ENCODE assay signal across 18 cellular contexts in the genomic region with DNA sequence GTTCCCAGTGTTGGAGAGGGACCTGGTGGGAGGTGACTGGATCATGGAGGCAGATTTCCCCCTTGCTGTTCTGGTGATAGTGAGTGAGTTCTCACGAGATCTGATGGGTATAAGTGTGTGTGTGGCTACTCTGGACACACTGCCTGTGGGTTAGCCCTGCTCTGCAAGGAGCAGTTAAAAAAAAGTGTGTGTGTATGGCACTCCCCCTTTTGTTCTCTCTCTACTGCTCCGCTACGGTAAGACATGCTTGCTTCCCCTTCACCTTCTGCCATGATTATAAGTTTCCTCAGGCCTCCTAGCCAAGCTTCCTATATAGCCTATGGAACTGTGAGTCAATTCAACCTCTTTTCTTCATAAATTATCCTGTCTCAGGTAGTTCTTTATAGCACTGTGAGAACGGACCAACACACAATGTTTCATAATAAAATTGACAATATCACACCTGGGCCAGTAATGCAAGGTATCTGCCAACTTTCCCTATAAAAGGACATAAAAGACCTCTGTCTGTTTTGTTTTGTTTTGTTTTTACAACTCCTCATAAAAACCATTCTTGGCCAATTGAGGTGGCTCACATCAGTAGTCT. TPM values are rescaled to one million over a fixed set of nuclear protein-coding genes. Genes with fewer than 3 reads are reported as not detected.
DNase-seq lines count a peak whose midpoint lies in the region; ATAC-seq, FAIRE-seq and TF ChIP-seq lines count a peak whose summit lies in the region.
"Had no signal": no experiment of that assay in that cellular context is flagged by ENCODE, and none has a peak within 500 bp of the region (broad histone marks: within the 10 kb centered on the region; RNA-seq: fewer than 3 reads in every experiment).

No MANE protein-coding gene starts in this region.

- WGBS in esophagus muscularis mucosa, result 84% methylated on average over 4 of the region's 4 CpGs

- no peaks in the 10 kb centered on the region for H3K9me3 Mint-ChIP-seq in endothelial cell (ENCODE audit: unreplicated experiment)

- H3K27me3 ChIP-seq in AG04450 (ENCODE audit: control insufficient read depth, insufficient read depth, low read length), result no peaks in the 10 kb centered on the region
- H3K27me3 ChIP-seq in Panc1 (ENCODE audit: control insufficient read depth, insufficient read depth, low read length), result no peaks in the 10 kb centered on the region
- H3K27me3 ChIP-seq in esophagus muscularis mucosa, result no peaks in the 10 kb centered on the region
- no peaks in the 10 kb centered on the region for H3K27me3 ChIP-seq in gastrocnemius medialis
- H3K27me3 ChIP-seq: SJCRH30 had no signal

- no peak for DNase-seq in AG04450 (ENCODE audit: low read depth, low spot score)
- DNase-seq in Panc1 (ENCODE audit: low read depth, low spot score), result no peak
- DNase-seq in esophagus muscularis mucosa (ENCODE audit: extremely low spot score), result peak; percentile 47
- no peak for DNase-seq in gastrocnemius medialis
- DNase-seq in endothelial cell (ENCODE audit: low spot score), result no peak
- DNase-seq in SK-N-DZ (ENCODE audit: low spot score), result no peak
- DNase-seq in occipital lobe (lab: John Stamatoyannopoulos, UW), result no peak
- no peak for DNase-seq in RCC 7860 (ENCODE audit: low spot score)
- DNase-seq: CD4-positive, alpha-beta T cell; DND-41; GF-D8; GM23248; NCI-H1105 treated with DMSO at 0.1 percent for 48 hours; NCI-H187 treated with DMSO at 0.1 percent for 48 hours; NCI-H2171; NCI-H524; SJCRH30 had no signal

- no peaks in the 10 kb centered on the region; the same call in 1 of the 2 replicates for H3K9me3 ChIP-seq in AG04450 (ENCODE audit: control insufficient read depth, insufficient read depth, low read length)
- peaks cover 9% of the 10 kb centered on the region; the same call in 1 of the 2 replicates for H3K9me3 ChIP-seq in Panc1 (ENCODE audit: control insufficient read depth, insufficient read depth, low read depth, low read length)
- H3K9me3 ChIP-seq in esophagus muscularis mucosa, result peaks cover 0 to 9% (median 7%) of the 10 kb centered on the region in 4 donors
- H3K9me3 ChIP-seq in gastrocnemius medialis, result peaks cover 0 to 5% (median 0%) of the 10 kb centered on the region in 3 donors

- in situ Hi-C loops in Panc1 (cut with HindIII; ENCODE audit: low pct_unique_long_range_greater_than_20kb, low sequenced_read_pairs), result no loop called here
- in situ Hi-C loops in gastrocnemius medialis (cut with MboI; ENCODE audit: low sequenced_read_pairs in 4 of 4), result loop anchor here in 1 of 4 donors (10.0 kb wide), 1 partner anchor 47 kb away; no protein-coding TSS in a partner anchor

- H3K4me3 ChIP-seq in AG04450 (ENCODE audit: low read depth, low read length), result no peak overlapping the region
- no peak overlapping the region for H3K4me3 ChIP-seq in Panc1 (ENCODE audit: low read depth in 2 of 2, low read length in 2 of 2)
- no peak overlapping the region for H3K4me3 ChIP-seq in esophagus muscularis mucosa
- no peak overlapping the region for H3K4me3 ChIP-seq in gastrocnemius medialis
- H3K4me3 ChIP-seq: GM23248, SJCRH30 had no signal

- no peak for TF ChIP-seq CTCF in AG04450 (IDR thresholded peaks at IDR 0.05; ENCODE audit: low read depth, low read length)
- TF ChIP-seq CTCF in Panc1 (IDR thresholded peaks at IDR 0.05), result no peak
- no peak for TF ChIP-seq CTCF in esophagus muscularis mucosa (IDR thresholded peaks at IDR 0.05)
- no peak for TF ChIP-seq CTCF in gastrocnemius medialis (IDR thresholded peaks at IDR 0.05 in 4 of 5, conservative IDR thresholded peaks at IDR 0.05 in 1 of 5)
- TF ChIP-seq CTCF in endothelial cell (IDR thresholded peaks at IDR 0.05; ENCODE audit: unreplicated experiment), result no peak

- no peaks in the 10 kb centered on the region for H3K4me1 Mint-ChIP-seq in endothelial cell (ENCODE audit: unreplicated experiment)

- H3K36me3 Mint-ChIP-seq in endothelial cell (ENCODE audit: low read depth, unreplicated experiment), result peaks cover 5% of the 10 kb centered on the region

- TF ChIP-seq POLR2A in esophagus muscularis mucosa (IDR thresholded peaks at IDR 0.05; ENCODE audit: low read depth), result no peak
- TF ChIP-seq POLR2A in gastrocnemius medialis (IDR thresholded peaks at IDR 0.05), result no peak

- no peak for TF ChIP-seq EP300 in esophagus muscularis mucosa (IDR thresholded peaks at IDR 0.05)

- POLR2A ChIA-PET in AG04450 (lab: Yijun Ruan, JAX) (no interaction called here), Panc1 (lab: Charles Lee) (no interaction called here)

- H3K36me3 ChIP-seq in Panc1 (ENCODE audit: control insufficient read depth, insufficient read depth, low read length) (no peaks in the 10 kb centered on the region), esophagus muscularis mucosa (peaks cover 0 to 8% (median 3%) of the 10 kb centered on the region in 4 donors), gastrocnemius medialis (peaks cover 0 to 37% of the 10 kb centered on the region in 2 donors)

- no peak overlapping the region for H3K27ac Mint-ChIP-seq in endothelial cell (ENCODE audit: unreplicated experiment)
- H3K27ac Mint-ChIP-seq: CD4-positive, alpha-beta T cell had no signal

- BruUV-seq in Panc1 (replicated peaks; lab: Mats Ljungman, UMichigan), result no TSS peak

- H3K27me3 Mint-ChIP-seq in endothelial cell (ENCODE audit: unreplicated experiment), result peaks cover 1% of the 10 kb centered on the region
- H3K27me3 Mint-ChIP-seq: CD4-positive, alpha-beta T cell had no signal

- intact Hi-C loops in Panc1 (cut with micrococcal nuclease; ENCODE audit: unreplicated experiment), result no loop called here
- intact Hi-C loops in esophagus muscularis mucosa (cut with DNase I), result no loop called here
- intact Hi-C loops in gastrocnemius medialis (cut with DNase I; ENCODE audit: low total_unique reads), result no loop called here

- H3K27ac ChIP-seq in AG04450 (ENCODE audit: low read depth, low read length) (peak overlapping the region; percentile 70), Panc1 (ENCODE audit: low read length) (peak overlapping the region; percentile 76), esophagus muscularis mucosa (replicated peaks in 1 of 4) (no peak overlapping the region), gastrocnemius medialis (peak overlapping the region; percentile 94 to 100 (median 96))
- H3K27ac ChIP-seq: GM23248, SJCRH30 had no signal

- no peak overlapping the region for H3K4me3 Mint-ChIP-seq in endothelial cell (ENCODE audit: unreplicated experiment)
- H3K4me3 Mint-ChIP-seq: CD4-positive, alpha-beta T cell had no signal

- H3K4me1 ChIP-seq in Panc1 (ENCODE audit: control insufficient read depth, insufficient read depth, low read length) (peaks cover 30% of the 10 kb centered on the region), esophagus muscularis mucosa (peaks cover 0 to 8% (median 3%) of the 10 kb centered on the region in 4 donors), gastrocnemius medialis (peaks cover 19 to 38% of the 10 kb centered on the region in 2 donors)
- H3K4me1 ChIP-seq: SJCRH30 had no signal

- FAIRE-seq in RCC 7860 (lab: Jason Lieb, UNC), result no peak
- FAIRE-seq: D721Med had no signal

- CTCF ChIA-PET in AG04450 (lab: Charles Lee), result interaction anchor here (0.9 kb wide), 1 partner anchor 17 kb away, joined by 3 read pairs; no protein-coding TSS in a partner anchor
- CTCF ChIA-PET in Panc1 (lab: Charles Lee), result no interaction called here

- ATAC-seq in Panc1 (peak; percentile 62), gastrocnemius medialis (no peak)

RNA-seq across cellular contexts. Expression of gene CLTCL1, which starts 20.2 kb away (rescaled TPM):
- polyA plus RNA-seq in AG04450 (2011; rRNA removed), result 6.6 and 8.0 TPM in 2 replicates
- polyA minus RNA-seq in AG04450 (2011; rRNA and poly(A)+ RNA removed), result 16.7 and 20.5 TPM in 2 replicates
- total RNA-seq in Panc1 (2021; ENCODE audit: unreplicated experiment) (11.9 TPM), esophagus muscularis mucosa (1 to 10 TPM; 4.8 to 8.9 (median 6.0) TPM), gastrocnemius medialis (100 to 1,000 TPM; 111 to 311 (median 215) TPM), endothelial cell (ENCODE audit: unreplicated experiment) (13.5 TPM), occipital lobe (11.1 TPM)
- 13.1 TPM for polyA plus RNA-seq in Panc1 (2012; ENCODE audit: insufficient read length)
- polyA plus RNA-seq in SK-N-DZ (2014; cell fraction: cytosol; rRNA removed), result 5.1 and 6.9 TPM in 2 replicates
- polyA plus RNA-seq in SK-N-DZ (2014; cell fraction: nucleus; rRNA removed), result 7.9 and 14.3 TPM in 2 replicates

Comparison
In these comparisons a context has a peak if more than half of its experiments do, and no peak if none do; other contexts are left out.
1. H3K27ac ChIP-seq: peak in AG04450 (single experiment), Panc1 (single experiment) and gastrocnemius medialis (4 of 4); none in esophagus muscularis mucosa (0 of 4).